ENCODE assay signal across 33 cellular contexts in the genomic region with DNA sequence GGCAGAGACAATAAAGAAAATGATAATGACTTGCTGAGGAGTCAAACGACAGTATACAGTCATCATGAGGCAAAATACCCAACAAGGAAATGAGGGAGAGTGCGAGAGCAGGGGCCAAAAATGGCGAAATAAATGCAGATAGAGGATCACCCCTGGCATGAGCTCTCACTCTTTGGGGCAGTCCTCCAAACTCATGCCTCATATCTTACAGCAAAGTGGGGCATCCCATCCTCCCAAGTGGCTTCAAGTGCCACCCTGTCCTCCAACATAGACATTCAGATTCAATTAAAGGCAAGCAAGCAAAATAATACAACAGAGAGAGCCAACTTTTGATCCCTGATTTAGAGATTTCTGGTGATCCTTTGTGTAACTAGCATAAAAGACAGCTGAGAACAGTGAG.
"Had no signal": no experiment of that assay in that cellular context is flagged by ENCODE, and none has a peak within 500 bp of the region (broad histone marks: within the 10 kb centered on the region; RNA-seq: fewer than 3 reads in every experiment).

No MANE protein-coding gene starts in this region.

- ATAC-seq: activated CD4-positive, alpha-beta T cell treated with anti-CD3 and anti-CD28 coated beads for 36 hours; activated naive CD4-positive, alpha-beta T cell treated with anti-CD3 and anti-CD28 coated beads, Interleukin-2, amount 50 U/mL, for 72 hours; activated T-cell treated with anti-CD3 and anti-CD28 coated beads, Interleukin-2, amount 50 U/mL, for 72 hours; esophagus mucosa; T-cell; T-helper 17 cell had no signal

- H3K9me3 Mint-ChIP-seq: activated CD4-positive, alpha-beta memory T cell treated with anti-CD3 and anti-CD28 coated beads, Interleukin-2, amount 10 ng/mL, durations not matched to agents 7 days and 5 days; activated CD4-positive, alpha-beta T cell treated with anti-CD3 and anti-CD28 coated beads, Interleukin-2, amount 10 ng/mL, durations not matched to agents 7 days and 5 days; activated naive CD4-positive, alpha-beta T cell treated with anti-CD3 and anti-CD28 coated beads, Interleukin-2, amount 10 ng/mL, durations not matched to agents 7 days and 5 days; central memory CD8-positive, alpha-beta T cell; dendritic cell treated with granulocyte-macrophage colony-stimulating factor and Interleukin-4, amounts not matched to agents 40 ng/mL and 50 ng/mL, for 4 days; T-helper 2 cell treated with Interferon-gamma antibody and Interleukin-4, amounts not matched to agents 5 μg/mL and 100 μg/mL, for 36 hours had no signal

- H3K27me3 Mint-ChIP-seq: activated CD4-positive, alpha-beta memory T cell treated with anti-CD3 and anti-CD28 coated beads, Interleukin-2, amount 10 ng/mL, durations not matched to agents 7 days and 5 days; activated CD4-positive, alpha-beta T cell treated with anti-CD3 and anti-CD28 coated beads, Interleukin-2, amount 10 ng/mL, durations not matched to agents 7 days and 5 days; activated naive CD4-positive, alpha-beta T cell treated with anti-CD3 and anti-CD28 coated beads, Interleukin-2, amount 10 ng/mL, durations not matched to agents 7 days and 5 days; activated naive CD8-positive, alpha-beta T cell treated with anti-CD3 and anti-CD28 coated beads, Interleukin-2, amount 10 ng/mL, durations not matched to agents 7 days and 5 days; central memory CD8-positive, alpha-beta T cell; dendritic cell treated with granulocyte-macrophage colony-stimulating factor and Interleukin-4, amounts not matched to agents 40 ng/mL and 50 ng/mL, for 4 days; T-cell; T-helper 17 cell had no signal

- H3K4me1 ChIP-seq: breast epithelium had no signal

- H3K4me3 Mint-ChIP-seq: activated CD4-positive, alpha-beta memory T cell treated with anti-CD3 and anti-CD28 coated beads, Interleukin-2, amount 10 ng/mL, durations not matched to agents 7 days and 5 days; activated CD4-positive, alpha-beta T cell treated with anti-CD3 and anti-CD28 coated beads for 36 hours; activated CD4-positive, alpha-beta T cell treated with anti-CD3 and anti-CD28 coated beads, Interleukin-2, amount 10 ng/mL, durations not matched to agents 7 days and 5 days; activated naive CD4-positive, alpha-beta T cell treated with anti-CD3 and anti-CD28 coated beads, Interleukin-2, amount 10 ng/mL, durations not matched to agents 7 days and 5 days; activated naive CD8-positive, alpha-beta T cell treated with anti-CD3 and anti-CD28 coated beads, Interleukin-2, amount 10 ng/mL, durations not matched to agents 7 days and 5 days; activated T-cell treated with anti-CD3 and anti-CD28 coated beads, Interleukin-2, amount 50 U/mL, for 24 hours; activated T-cell treated with anti-CD3 and anti-CD28 coated beads, Interleukin-2, amount 50 U/mL, for 72 hours; brain; central memory CD8-positive, alpha-beta T cell; dendritic cell treated with granulocyte-macrophage colony-stimulating factor and Interleukin-4, amounts not matched to agents 40 ng/mL and 50 ng/mL, for 4 days; endodermal cell; T-cell; T-helper 17 cell; T-helper 2 cell treated with Interferon-gamma antibody and Interleukin-4, amounts not matched to agents 5 μg/mL and 100 μg/mL, for 36 hours had no signal

- H3K9me3 ChIP-seq: ascending aorta, breast epithelium, heart right ventricle had no signal

- H3K36me3 ChIP-seq: ascending aorta, breast epithelium, cardiac muscle cell, heart right ventricle had no signal

- H3K27ac Mint-ChIP-seq: activated CD4-positive, alpha-beta memory T cell treated with anti-CD3 and anti-CD28 coated beads, Interleukin-2, amount 10 ng/mL, durations not matched to agents 7 days and 5 days; activated CD4-positive, alpha-beta T cell treated with anti-CD3 and anti-CD28 coated beads for 36 hours; activated CD4-positive, alpha-beta T cell treated with anti-CD3 and anti-CD28 coated beads, Interleukin-2, amount 10 ng/mL, durations not matched to agents 7 days and 5 days; activated naive CD4-positive, alpha-beta T cell treated with anti-CD3 and anti-CD28 coated beads, Interleukin-2, amount 10 ng/mL, durations not matched to agents 7 days and 5 days; activated naive CD4-positive, alpha-beta T cell treated with anti-CD3 and anti-CD28 coated beads, Interleukin-2, amount 50 U/mL, for 72 hours; activated naive CD8-positive, alpha-beta T cell treated with anti-CD3 and anti-CD28 coated beads, Interleukin-2, amount 10 ng/mL, durations not matched to agents 7 days and 5 days; activated T-cell treated with anti-CD3 and anti-CD28 coated beads, Interleukin-2, amount 50 U/mL, for 24 hours; activated T-cell treated with anti-CD3 and anti-CD28 coated beads, Interleukin-2, amount 50 U/mL, for 72 hours; brain; dendritic cell treated with granulocyte-macrophage colony-stimulating factor and Interleukin-4, amounts not matched to agents 40 ng/mL and 50 ng/mL, for 4 days; endodermal cell; T-cell; T-helper 17 cell; T-helper 2 cell treated with Interferon-gamma antibody and Interleukin-4, amounts not matched to agents 5 μg/mL and 100 μg/mL, for 36 hours had no signal

- H3K36me3 Mint-ChIP-seq: activated naive CD4-positive, alpha-beta T cell treated with anti-CD3 and anti-CD28 coated beads, Interleukin-2, amount 10 ng/mL, durations not matched to agents 7 days and 5 days; activated naive CD4-positive, alpha-beta T cell treated with anti-CD3 and anti-CD28 coated beads, Interleukin-2, amount 50 U/mL, for 72 hours; activated naive CD8-positive, alpha-beta T cell treated with anti-CD3 and anti-CD28 coated beads, Interleukin-2, amount 10 ng/mL, durations not matched to agents 7 days and 5 days; brain; T-cell had no signal

- H3K27me3 ChIP-seq: ascending aorta, breast epithelium, cardiac muscle cell, dorsolateral prefrontal cortex, heart right ventricle had no signal

- H3K27ac ChIP-seq: breast epithelium, cardiac muscle cell, coronary artery, dorsolateral prefrontal cortex, heart right ventricle had no signal

- DNase-seq: activated CD4-positive, alpha-beta memory T cell treated with anti-CD3 and anti-CD28 coated beads, Interleukin-2, amount 10 ng/mL, durations not matched to agents 7 days and 5 days; activated CD4-positive, alpha-beta T cell treated with anti-CD3 and anti-CD28 coated beads for 36 hours; activated CD4-positive, alpha-beta T cell treated with anti-CD3 and anti-CD28 coated beads, Interleukin-2, amount 10 ng/mL, durations not matched to agents 7 days and 5 days; activated CD4-positive, alpha-beta T cell treated with anti-CD3 and anti-CD28 coated beads, Interleukin-2, amount 50 U/mL, for 4 hours; activated CD4-positive, CD25-positive, alpha-beta regulatory T cell; activated CD4-positive, CD25-positive, alpha-beta regulatory T cell treated with anti-CD3 and anti-CD28 coated beads, Interleukin-2, amount 50 U/mL, for 72 hours; activated CD8-positive, alpha-beta memory T cell treated with anti-CD3 and anti-CD28 coated beads, Interleukin-2, amount 50 U/mL, for 48 hours; activated gamma-delta T cell; activated naive CD4-positive, alpha-beta T cell; activated naive CD4-positive, alpha-beta T cell treated with anti-CD3 and anti-CD28 coated beads, Interleukin-2, amount 10 ng/mL, durations not matched to agents 7 days and 5 days; activated naive CD8-positive, alpha-beta T cell treated with anti-CD3 and anti-CD28 coated beads, Interleukin-2, amount 10 ng/mL, durations not matched to agents 7 days and 5 days; activated T-cell treated with anti-CD3 and anti-CD28 coated beads for 4 hours; activated T-cell treated with anti-CD3 and anti-CD28 coated beads, Interleukin-2, amount 50 U/mL, for 24 hours; activated T-cell treated with anti-CD3 and anti-CD28 coated beads, Interleukin-2, amount 50 U/mL, for 72 hours; dorsolateral prefrontal cortex; effector memory CD4-positive, alpha-beta T cell; endodermal cell; foreskin melanocyte; glutamatergic neuron; heart right ventricle; SW 1271; T-cell; T-helper 17 cell had no signal

- H3K4me3 ChIP-seq: ascending aorta, breast epithelium, cardiac muscle cell, coronary artery, dorsolateral prefrontal cortex, heart right ventricle had no signal

- H3K4me1 Mint-ChIP-seq: activated CD4-positive, alpha-beta memory T cell treated with anti-CD3 and anti-CD28 coated beads, Interleukin-2, amount 10 ng/mL, durations not matched to agents 7 days and 5 days; activated CD4-positive, alpha-beta T cell treated with anti-CD3 and anti-CD28 coated beads for 36 hours; activated CD4-positive, alpha-beta T cell treated with anti-CD3 and anti-CD28 coated beads, Interleukin-2, amount 10 ng/mL, durations not matched to agents 7 days and 5 days; activated naive CD4-positive, alpha-beta T cell treated with anti-CD3 and anti-CD28 coated beads, Interleukin-2, amount 10 ng/mL, durations not matched to agents 7 days and 5 days; activated naive CD8-positive, alpha-beta T cell treated with anti-CD3 and anti-CD28 coated beads, Interleukin-2, amount 10 ng/mL, durations not matched to agents 7 days and 5 days; central memory CD8-positive, alpha-beta T cell; endodermal cell; T-cell; T-helper 17 cell had no signal
